Comparison of ENCODE assay signal across 9 cellular contexts in genomic region chr12:96121271-96121711, GRCh38.
A peak's percentile ranks its signal among the peaks of the same experiment; 100 is the strongest.
DNase-seq lines count a peak whose midpoint lies in the region; ATAC-seq, FAIRE-seq and TF ChIP-seq lines count a peak whose summit lies in the region.
"Had no signal": no experiment of that assay in that cellular context is flagged by ENCODE, and none has a peak within 500 bp of the region (broad histone marks: within the 10 kb centered on the region; RNA-seq: fewer than 3 reads in every experiment).

No MANE protein-coding gene starts in this region.

- no peak for TF ChIP-seq RAD21 in SK-N-SH (IDR thresholded peaks at IDR 0.05; ENCODE audit: low read length)

- TF ChIP-seq EP300 in SK-N-SH (IDR thresholded peaks at IDR 0.05; ENCODE audit: borderline replicate concordance in 1 of 2, low read depth in 1 of 2, low read length in 1 of 2): no peak

- H3K79me2 ChIP-seq in trophoblast cell (ENCODE audit: control insufficient read depth, insufficient read depth, low read length, poor library complexity): no peaks in the 10 kb centered on the region
- no peaks in the 10 kb centered on the region for H3K79me2 ChIP-seq in SK-N-SH (ENCODE audit: insufficient read depth)

- H3K27ac ChIP-seq in trophoblast cell (ENCODE audit: low read depth, low read length): no peak overlapping the region
- no peak overlapping the region for H3K27ac ChIP-seq in thyroid gland
- H3K27ac ChIP-seq in SK-N-SH (ENCODE audit: low read depth in 2 of 2, low read length in 1 of 2): no peak overlapping the region; a peak in 1 of 4 replicates
- H3K27ac ChIP-seq: 22Rv1 had no signal

- ATAC-seq in HG02852 (IDR thresholded peaks at IDR 0.05; ENCODE audit: unreplicated experiment): peak; percentile 79

- no peaks in the 10 kb centered on the region for H3K27me3 ChIP-seq in trophoblast cell (ENCODE audit: insufficient read depth, low read length)
- H3K27me3 ChIP-seq in thyroid gland: no peaks in the 10 kb centered on the region
- no peaks in the 10 kb centered on the region for H3K27me3 ChIP-seq in SK-N-SH (ENCODE audit: insufficient read depth)

- FAIRE-seq in RCC 7860 (lab: Jason Lieb, UNC): peak; percentile 84

- WGBS in trophoblast cell (ENCODE audit: extremely low coverage, insufficient coverage, insufficient read length): no CpG with 5 or more reads among the region's 4 CpGs
- 52 to 59% methylated on average over 4 of the region's 4 CpGs for WGBS in thyroid gland, 2 donors
- WGBS in SK-N-SH (ENCODE audit: low lambda C conversion rate): 81% methylated on average over 4 of the region's 4 CpGs

- H4K91ac ChIP-seq in trophoblast cell (ENCODE audit: low read depth, low read length): no peak overlapping the region

- no peak overlapping the region for H3K4ac ChIP-seq in trophoblast cell (ENCODE audit: low read depth, low read length)

- no peaks in the 10 kb centered on the region for H3K79me1 ChIP-seq in trophoblast cell (ENCODE audit: low read length)

- no peak overlapping the region for H2BK12ac ChIP-seq in trophoblast cell (ENCODE audit: low read length)

- H3K4me2 ChIP-seq in trophoblast cell (ENCODE audit: low read length): no peak overlapping the region
- no peak overlapping the region for H3K4me2 ChIP-seq in SK-N-SH

- peak; percentile 61 for DNase-seq in SKM-1 treated with dmso at 0.1 percent for 144 hours (lab: John Stamatoyannopoulos, UW; ENCODE audit: unreplicated experiment)
- DNase-seq in SKM-1 (lab: John Stamatoyannopoulos, UW; ENCODE audit: unreplicated experiment): no peak
- peak; percentile 77 for DNase-seq in RCC 7860 (ENCODE audit: low spot score)
- peak; percentile 6 to 22 for DNase-seq in trophoblast cell
- DNase-seq in NCI-H2227 treated with DMSO at 0.1 percent for 48 hours (lab: John Stamatoyannopoulos, UW): no peak
- DNase-seq in thyroid gland: no peak
- no peak for DNase-seq in SK-N-SH

- no peaks in the 10 kb centered on the region for H3F3A ChIP-seq in SK-N-SH (replicated peaks; ENCODE audit: insufficient read depth)

- H3K14ac ChIP-seq in trophoblast cell (ENCODE audit: low read length): no peak overlapping the region

- H3K4me3 ChIP-seq in trophoblast cell (ENCODE audit: low read depth, low read length): no peak overlapping the region
- H3K4me3 ChIP-seq in thyroid gland (replicated peaks in 1 of 3): no peak overlapping the region
- no peak overlapping the region for H3K4me3 ChIP-seq in SK-N-SH (ENCODE audit: low read depth in 2 of 2, low read length in 1 of 2)

- H2AFZ ChIP-seq in trophoblast cell (ENCODE audit: insufficient read depth, low read length, poor library complexity) (no peak overlapping the region), SK-N-SH (ENCODE audit: low read depth) (no peak overlapping the region)

- H3K18ac ChIP-seq in trophoblast cell (ENCODE audit: low read length): no peak overlapping the region

- H4K20me1 ChIP-seq in SK-N-SH (ENCODE audit: insufficient read depth): no peaks in the 10 kb centered on the region

- H3K23ac ChIP-seq in trophoblast cell (ENCODE audit: low read length): no peak overlapping the region

- intact Hi-C loops in thyroid gland (cut with DNase I): no loop called here

- TF ChIP-seq CTCF in thyroid gland (IDR thresholded peaks at IDR 0.05) (no peak), SK-N-SH (IDR thresholded peaks at IDR 0.05) (no peak)

- H2AK5ac ChIP-seq in trophoblast cell (ENCODE audit: low read length): no peak overlapping the region

- no peak overlapping the region for H4K12ac ChIP-seq in trophoblast cell (ENCODE audit: low read depth, low read length)

- H4K8ac ChIP-seq in trophoblast cell (ENCODE audit: low read depth, low read length): no peak overlapping the region

- CTCF ChIA-PET in SK-N-SH (lab: Yijun Ruan, JAX): interaction anchor here (0.9 to 2.1 kb wide), 3 partner anchors 11 to 93 kb away, joined by 4 to 8 read pairs (median 4); no protein-coding TSS in a partner anchor

- H3K4me1 ChIP-seq in trophoblast cell (ENCODE audit: control insufficient read depth in 1 of 2, insufficient read depth in 2 of 2, low read length in 2 of 2): peaks cover 0 to 6% of the 10 kb centered on the region in 2 experiments
- H3K4me1 ChIP-seq in thyroid gland: no peaks in the 10 kb centered on the region
- peaks cover 0 to 7% of the 10 kb centered on the region in 2 experiments; a peak in 1 of 4 replicates for H3K4me1 ChIP-seq in SK-N-SH (ENCODE audit: control insufficient read depth in 1 of 2, insufficient read depth in 2 of 2, low read depth in 1 of 2, low read length in 1 of 2)

- TF ChIP-seq POLR2A in thyroid gland (IDR thresholded peaks at IDR 0.05): no peak

- no peaks in the 10 kb centered on the region for H3K36me3 ChIP-seq in trophoblast cell (ENCODE audit: control insufficient read depth in 1 of 2, insufficient read depth in 2 of 2, low read length in 2 of 2)
- H3K36me3 ChIP-seq in thyroid gland: no peaks in the 10 kb centered on the region
- no peaks in the 10 kb centered on the region for H3K36me3 ChIP-seq in SK-N-SH (replicated peaks in 1 of 2; ENCODE audit: control insufficient read depth in 1 of 2, insufficient read depth in 2 of 2, low read length in 1 of 2)

- H2BK5ac ChIP-seq in trophoblast cell (ENCODE audit: low read depth, low read length, poor library complexity): no peak overlapping the region

- no peak overlapping the region for H2BK120ac ChIP-seq in trophoblast cell (ENCODE audit: insufficient read depth, low read length, poor library complexity)

- no peaks in the 10 kb centered on the region for H3K9me2 ChIP-seq in SK-N-SH

- H3K9me3 ChIP-seq in trophoblast cell (ENCODE audit: insufficient read depth, low read depth, low read length) (no peaks in the 10 kb centered on the region), thyroid gland (no peaks in the 10 kb centered on the region), SK-N-SH (no peaks in the 10 kb centered on the region)

- H3K9ac ChIP-seq in trophoblast cell (ENCODE audit: low read length): no peak overlapping the region
- H3K9ac ChIP-seq in SK-N-SH: no peak overlapping the region

- POLR2A ChIA-PET in SK-N-SH (lab: Yijun Ruan, JAX): no interaction called here

TF ChIP-seq in SK-N-SH, 30 proteins besides CTCF, POLR2A, EP300 and RAD21 (continues in another document):
- no peak for TF ChIP-seq GATA2 (CRISPR knock-in tag; IDR thresholded peaks at IDR 0.05)
- TF ChIP-seq TEAD4 (IDR thresholded peaks at IDR 0.05; ENCODE audit: borderline replicate concordance, insufficient read depth): no peak
- no peak for TF ChIP-seq IRF3 (IDR thresholded peaks at IDR 0.05; ENCODE audit: low read depth, low read length)
- no peak for TF ChIP-seq MAX (IDR thresholded peaks at IDR 0.05; ENCODE audit: low read depth)
- no peak for TF ChIP-seq USF2 (IDR thresholded peaks at IDR 0.05; ENCODE audit: borderline replicate concordance, low read depth, low read length)
- TF ChIP-seq TAF1 (IDR thresholded peaks at IDR 0.05; ENCODE audit: borderline replicate concordance, low read depth, low read length): no peak
- no peak for TF ChIP-seq EZH2phosphoT487 (IDR thresholded peaks at IDR 0.05; ENCODE audit: borderline replicate concordance, low read depth)
- TF ChIP-seq NFIC (IDR thresholded peaks at IDR 0.05; ENCODE audit: borderline replicate concordance): no peak
- TF ChIP-seq RCOR1 (IDR thresholded peaks at IDR 0.05; ENCODE audit: low read length): no peak
- TF ChIP-seq MEF2A (IDR thresholded peaks at IDR 0.05; ENCODE audit: borderline replicate concordance, low read depth): no peak
- TF ChIP-seq PBX3 (IDR thresholded peaks at IDR 0.05): no peak
- no peak for TF ChIP-seq ELF1 (IDR thresholded peaks at IDR 0.05)
- no peak for TF ChIP-seq SIN3A (IDR thresholded peaks at IDR 0.05; ENCODE audit: borderline replicate concordance, low read depth, low read length)
- no peak for TF ChIP-seq FOXJ3 (CRISPR knock-in tag; IDR thresholded peaks at IDR 0.05)
- no peak for TF ChIP-seq USF1 (IDR thresholded peaks at IDR 0.05; ENCODE audit: borderline replicate concordance, low read depth)
- TF ChIP-seq NRF1 (IDR thresholded peaks at IDR 0.05; ENCODE audit: low read depth, low read length): no peak
- TF ChIP-seq YY1 (IDR thresholded peaks at IDR 0.05; ENCODE audit: low read depth): no peak
- no peak for TF ChIP-seq FOXM1 (IDR thresholded peaks at IDR 0.05; ENCODE audit: low read depth)

Comparison
In these comparisons a context has a peak if more than half of its experiments do, and no peak if none do; other contexts are left out.
1. DNase-seq: peak in SKM-1 treated with dmso at 0.1 percent for 144 hours (single experiment), RCC 7860 (single experiment) and trophoblast cell (2 of 2); none in SKM-1 (single experiment), NCI-H2227 treated with DMSO at 0.1 percent for 48 hours (single experiment), thyroid gland (0 of 2) and SK-N-SH (single experiment).